In the genomic region with DNA sequence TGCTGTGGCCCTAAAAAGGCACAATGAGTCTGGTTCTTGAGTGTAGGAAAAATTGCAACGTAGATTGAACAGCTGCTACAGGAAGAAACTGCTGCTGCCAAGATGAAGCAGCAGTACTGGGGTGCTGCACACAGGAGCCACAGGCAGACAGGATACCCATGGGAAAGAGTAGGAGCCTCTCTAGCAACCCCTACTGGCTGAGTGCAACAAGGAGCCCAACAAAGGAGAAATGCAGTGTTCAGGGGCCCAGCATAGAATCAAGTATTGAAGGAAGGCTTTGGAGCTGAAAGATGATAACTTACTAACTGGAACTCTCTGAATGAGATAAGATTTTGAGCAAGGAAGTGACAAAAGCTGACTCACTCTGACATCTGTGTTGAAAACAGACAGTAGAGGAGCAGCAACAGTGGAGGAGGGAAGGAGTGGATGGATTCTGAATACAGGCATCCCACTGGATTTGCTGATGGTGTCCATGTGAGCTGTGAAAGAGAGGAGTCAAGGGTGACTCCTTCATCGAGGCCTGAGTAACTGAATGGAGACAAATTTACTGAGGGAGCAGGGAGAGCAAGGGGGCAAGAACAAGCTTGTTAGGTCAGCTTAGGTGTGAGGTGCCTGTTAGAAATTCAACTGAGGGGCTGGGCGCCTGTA, we compare ENCODE assay signal across 8 cellular contexts.
DNase-seq lines count a peak whose midpoint lies in the region; TF ChIP-seq lines count a peak whose summit lies in the region.

No MANE protein-coding gene starts in this region.

- H3K27me3 Mint-ChIP-seq in nephron progenitor cell (ENCODE audit: low read depth, poor library complexity): peaks cover 6% of the 10 kb centered on the region

- peak; percentile 32 for DNase-seq in NCI-H2029 treated with DMSO at 0.1 percent for 48 hours (lab: John Stamatoyannopoulos, UW)
- DNase-seq in NCI-H2029 (lab: John Stamatoyannopoulos, UW): no peak
- peak in 70 of 76 experiments; percentile 12 to 85 (median 56) for DNase-seq in HUDEP-2 (lab: John Stamatoyannopoulos, UW; ENCODE audit: unreplicated experiment in 76 of 76)
- peak; percentile 37 for DNase-seq in SW480 (ENCODE audit: low spot score)
- peak; percentile 14 for DNase-seq in dedifferentiated amniotic fluid mesenchymal stem cell (ENCODE audit: extremely low spot score)
- no peak for DNase-seq in nephron progenitor cell
- DNase-seq in NCI-H128 (lab: John Stamatoyannopoulos, UW; ENCODE audit: unreplicated experiment): no peak
- no peak for DNase-seq in NCI-H1930 (lab: John Stamatoyannopoulos, UW)

- peaks cover 21% of the 10 kb centered on the region for H3K4me1 Mint-ChIP-seq in nephron progenitor cell

- peak overlapping the region; percentile 11 for H3K4me3 Mint-ChIP-seq in nephron progenitor cell

- H3K9me3 Mint-ChIP-seq in nephron progenitor cell: peaks cover 17% of the 10 kb centered on the region

- H3K36me3 Mint-ChIP-seq in nephron progenitor cell (ENCODE audit: low read depth): peaks cover 10% of the 10 kb centered on the region

- TF ChIP-seq CTCF in nephron progenitor cell (IDR thresholded peaks at IDR 0.05): no peak

- no peak overlapping the region for H3K27ac Mint-ChIP-seq in nephron progenitor cell

Comparison
In these comparisons a context has a peak if more than half of its experiments do, and no peak if none do; other contexts are left out.
1. DNase-seq: peak in NCI-H2029 treated with DMSO at 0.1 percent for 48 hours (single experiment), HUDEP-2 (70 of 76), SW480 (single experiment) and dedifferentiated amniotic fluid mesenchymal stem cell (single experiment); none in NCI-H2029 (single experiment), nephron progenitor cell (single experiment), NCI-H128 (single experiment) and NCI-H1930 (0 of 2).